18 cellular contexts compared by ENCODE assay signal in genomic region chr6:123986938-123987337, GRCh38.
DNase-seq lines count a peak whose midpoint lies in the region; ATAC-seq and TF ChIP-seq lines count a peak whose summit lies in the region.
"Had no signal": no experiment of that assay in that cellular context is flagged by ENCODE, and none has a peak within 500 bp of the region (broad histone marks: within the 10 kb centered on the region; RNA-seq: fewer than 3 reads in every experiment).

No MANE protein-coding gene starts in this region.

- ATAC-seq in GM18867 (IDR thresholded peaks at IDR 0.05; ENCODE audit: unreplicated experiment), result peak; percentile 93
- peak; percentile 88 for ATAC-seq in GM21717 (IDR thresholded peaks at IDR 0.05; ENCODE audit: unreplicated experiment)
- ATAC-seq in HG02938 (IDR thresholded peaks at IDR 0.05; ENCODE audit: unreplicated experiment), result peak; percentile 73
- no peak for ATAC-seq in CD4-positive, alpha-beta T cell (ENCODE audit: poor library complexity)
- ATAC-seq in WTC11, result no peak
- ATAC-seq: T-helper 17 cell had no signal

- TF ChIP-seq CTCF in OCI-LY3 (IDR thresholded peaks at IDR 0.05; ENCODE audit: low read depth, low read length), result no peak
- no peak for TF ChIP-seq CTCF in CD4-positive, alpha-beta T cell (IDR thresholded peaks at IDR 0.05)
- TF ChIP-seq CTCF in GM10266 (IDR thresholded peaks at IDR 0.05; ENCODE audit: control insufficient read depth, insufficient read depth, low read depth, missing control alignments), result no peak
- TF ChIP-seq CTCF in WTC11 (IDR thresholded peaks at IDR 0.05), result no peak

- no peak overlapping the region for H3K27ac Mint-ChIP-seq in CD4-positive, alpha-beta T cell
- no peak overlapping the region for H3K27ac Mint-ChIP-seq in WTC11
- H3K27ac Mint-ChIP-seq: CD4-positive, CD25-positive, alpha-beta regulatory T cell; T-helper 17 cell had no signal

- no peaks in the 10 kb centered on the region for H3K27me3 Mint-ChIP-seq in CD4-positive, alpha-beta T cell
- H3K27me3 Mint-ChIP-seq in WTC11 (ENCODE audit: low read depth), result no peaks in the 10 kb centered on the region
- H3K27me3 Mint-ChIP-seq: CD4-positive, CD25-positive, alpha-beta regulatory T cell; T-helper 17 cell had no signal

- H3K36me3 ChIP-seq in OCI-LY3 (replicated peaks; ENCODE audit: low read depth, low read length), result no peaks in the 10 kb centered on the region
- no peaks in the 10 kb centered on the region for H3K36me3 ChIP-seq in effector memory CD4-positive, alpha-beta T cell (ENCODE audit: control insufficient read depth, insufficient read depth, low read length)

- CTCF ChIA-PET in CD4-positive, alpha-beta T cell (lab: Charles Lee), result no interaction called here
- CTCF ChIA-PET in WTC11 (lab: Charles Lee), result no interaction called here

- no peaks in the 10 kb centered on the region for H3K9me3 ChIP-seq in OCI-LY3 (ENCODE audit: insufficient read depth, low read length)
- no peaks in the 10 kb centered on the region for H3K9me3 ChIP-seq in effector memory CD4-positive, alpha-beta T cell (ENCODE audit: control insufficient read depth, low read length)
- no peaks in the 10 kb centered on the region for H3K9me3 ChIP-seq in CD4-positive, alpha-beta T cell (ENCODE audit: control insufficient read depth, low read length)

- no peaks in the 10 kb centered on the region for H3K36me3 Mint-ChIP-seq in CD4-positive, alpha-beta T cell (ENCODE audit: low read depth)
- H3K36me3 Mint-ChIP-seq in WTC11, result no peaks in the 10 kb centered on the region
- H3K36me3 Mint-ChIP-seq: CD4-positive, CD25-positive, alpha-beta regulatory T cell had no signal

- peak overlapping the region; percentile 84 for H3K27ac ChIP-seq in OCI-LY3 (ENCODE audit: low read length)
- no peak overlapping the region for H3K27ac ChIP-seq in effector memory CD4-positive, alpha-beta T cell (ENCODE audit: insufficient read depth, low read length, poor library complexity, severe bottlenecking)
- H3K27ac ChIP-seq in CD4-positive, alpha-beta T cell (ENCODE audit: low read depth, low read length), result no peak overlapping the region

- peak overlapping the region; percentile 42 for H3K4me3 ChIP-seq in OCI-LY3 (ENCODE audit: low read length)
- H3K4me3 ChIP-seq in effector memory CD4-positive, alpha-beta T cell (ENCODE audit: insufficient read depth, low read depth, low read length, poor library complexity, severe bottlenecking), result no peak overlapping the region

- peak overlapping the region; percentile 80 for H2AFZ ChIP-seq in OCI-LY3 (ENCODE audit: low read depth, low read length)

- peak overlapping the region; percentile 33; the same call in 1 of the 2 replicates for H3K9ac ChIP-seq in OCI-LY3 (ENCODE audit: low read length)

- no peak for DNase-seq in effector memory CD4-positive, alpha-beta T cell
- no peak for DNase-seq in CD4-positive, alpha-beta T cell
- DNase-seq in GM10266 (ENCODE audit: extremely low spot score) (no peak), WTC11 (ENCODE audit: low spot score) (no peak)
- DNase-seq: AML-193; CD4-positive, CD25-positive, alpha-beta regulatory T cell; DMS79 treated with DMSO at 0.1 percent for 48 hours; KG1; NCI-H1105 treated with DMSO at 0.1 percent for 48 hours; NCI-H187 treated with DMSO at 0.1 percent for 48 hours; NCI-H2171; NCI-H774; SHP77 treated with DMSO at 0.1 percent for 48 hours; T-helper 17 cell had no signal

- H4K20me1 ChIP-seq in OCI-LY3 (ENCODE audit: insufficient read depth, low read length), result no peaks in the 10 kb centered on the region

- peaks cover 2% of the 10 kb centered on the region for H3K9me3 Mint-ChIP-seq in CD4-positive, alpha-beta T cell
- H3K9me3 Mint-ChIP-seq in WTC11, result no peaks in the 10 kb centered on the region

- no peaks in the 10 kb centered on the region for H3K79me2 ChIP-seq in OCI-LY3 (ENCODE audit: low read length)

- H3K4me2 ChIP-seq in OCI-LY3 (ENCODE audit: low read length), result peak overlapping the region; percentile 60

- no peaks in the 10 kb centered on the region for H3K27me3 ChIP-seq in OCI-LY3 (ENCODE audit: low read depth, low read length)
- H3K27me3 ChIP-seq in effector memory CD4-positive, alpha-beta T cell (replicated peaks; ENCODE audit: control insufficient read depth, insufficient read depth, low read length, poor library complexity, severe bottlenecking), result no peaks in the 10 kb centered on the region
- no peaks in the 10 kb centered on the region for H3K27me3 ChIP-seq in CD4-positive, alpha-beta T cell (ENCODE audit: control insufficient read depth, insufficient read depth, low read length)

- intact Hi-C loops in CD4-positive, alpha-beta T cell (cut with DNase I, micrococcal nuclease), result no loop called here

- peaks cover 27% of the 10 kb centered on the region for H3K4me1 ChIP-seq in OCI-LY3 (ENCODE audit: low read length)
- no peaks in the 10 kb centered on the region for H3K4me1 ChIP-seq in effector memory CD4-positive, alpha-beta T cell (ENCODE audit: control insufficient read depth, insufficient read depth, low read length, poor library complexity, severe bottlenecking)

- POLR2A ChIA-PET in CD4-positive, alpha-beta T cell (lab: Charles Lee), result no interaction called here
- POLR2A ChIA-PET in WTC11 (lab: Charles Lee), result no interaction called here

- H3K4me1 Mint-ChIP-seq in CD4-positive, alpha-beta T cell (ENCODE audit: low read depth), result no peaks in the 10 kb centered on the region
- no peaks in the 10 kb centered on the region for H3K4me1 Mint-ChIP-seq in WTC11
- H3K4me1 Mint-ChIP-seq: CD4-positive, CD25-positive, alpha-beta regulatory T cell; T-helper 17 cell had no signal

- H3K4me3 Mint-ChIP-seq in CD4-positive, alpha-beta T cell, result no peak overlapping the region
- H3K4me3 Mint-ChIP-seq in WTC11, result no peak overlapping the region
- H3K4me3 Mint-ChIP-seq: CD4-positive, CD25-positive, alpha-beta regulatory T cell; T-helper 17 cell had no signal

TF ChIP-seq in WTC11, 78 proteins besides CTCF, POLR2A, EP300 and RAD21 (continues in another document):
- TF ChIP-seq GTF2I (CRISPR knock-in tag; conservative IDR thresholded peaks at IDR 0.05) (no peak), NFE2L1 (CRISPR knock-in tag; IDR thresholded peaks at IDR 0.05) (no peak), NR2C2 (CRISPR knock-in tag; IDR thresholded peaks at IDR 0.05) (no peak), ZNF232 (CRISPR knock-in tag; IDR thresholded peaks at IDR 0.05) (no peak), TCF7 (CRISPR knock-in tag; IDR thresholded peaks at IDR 0.05; ENCODE audit: low read depth) (no peak), MXD4 (CRISPR knock-in tag; IDR thresholded peaks at IDR 0.05; ENCODE audit: borderline replicate concordance) (no peak), ZNF671 (CRISPR knock-in tag; IDR thresholded peaks at IDR 0.05) (no peak), ZNF425 (CRISPR knock-in tag; conservative IDR thresholded peaks at IDR 0.05) (no peak), GRHL2 (CRISPR knock-in tag; IDR thresholded peaks at IDR 0.05; ENCODE audit: insufficient replicate concordance, severe bottlenecking) (no peak)
- TF ChIP-seq, protein P1, sequence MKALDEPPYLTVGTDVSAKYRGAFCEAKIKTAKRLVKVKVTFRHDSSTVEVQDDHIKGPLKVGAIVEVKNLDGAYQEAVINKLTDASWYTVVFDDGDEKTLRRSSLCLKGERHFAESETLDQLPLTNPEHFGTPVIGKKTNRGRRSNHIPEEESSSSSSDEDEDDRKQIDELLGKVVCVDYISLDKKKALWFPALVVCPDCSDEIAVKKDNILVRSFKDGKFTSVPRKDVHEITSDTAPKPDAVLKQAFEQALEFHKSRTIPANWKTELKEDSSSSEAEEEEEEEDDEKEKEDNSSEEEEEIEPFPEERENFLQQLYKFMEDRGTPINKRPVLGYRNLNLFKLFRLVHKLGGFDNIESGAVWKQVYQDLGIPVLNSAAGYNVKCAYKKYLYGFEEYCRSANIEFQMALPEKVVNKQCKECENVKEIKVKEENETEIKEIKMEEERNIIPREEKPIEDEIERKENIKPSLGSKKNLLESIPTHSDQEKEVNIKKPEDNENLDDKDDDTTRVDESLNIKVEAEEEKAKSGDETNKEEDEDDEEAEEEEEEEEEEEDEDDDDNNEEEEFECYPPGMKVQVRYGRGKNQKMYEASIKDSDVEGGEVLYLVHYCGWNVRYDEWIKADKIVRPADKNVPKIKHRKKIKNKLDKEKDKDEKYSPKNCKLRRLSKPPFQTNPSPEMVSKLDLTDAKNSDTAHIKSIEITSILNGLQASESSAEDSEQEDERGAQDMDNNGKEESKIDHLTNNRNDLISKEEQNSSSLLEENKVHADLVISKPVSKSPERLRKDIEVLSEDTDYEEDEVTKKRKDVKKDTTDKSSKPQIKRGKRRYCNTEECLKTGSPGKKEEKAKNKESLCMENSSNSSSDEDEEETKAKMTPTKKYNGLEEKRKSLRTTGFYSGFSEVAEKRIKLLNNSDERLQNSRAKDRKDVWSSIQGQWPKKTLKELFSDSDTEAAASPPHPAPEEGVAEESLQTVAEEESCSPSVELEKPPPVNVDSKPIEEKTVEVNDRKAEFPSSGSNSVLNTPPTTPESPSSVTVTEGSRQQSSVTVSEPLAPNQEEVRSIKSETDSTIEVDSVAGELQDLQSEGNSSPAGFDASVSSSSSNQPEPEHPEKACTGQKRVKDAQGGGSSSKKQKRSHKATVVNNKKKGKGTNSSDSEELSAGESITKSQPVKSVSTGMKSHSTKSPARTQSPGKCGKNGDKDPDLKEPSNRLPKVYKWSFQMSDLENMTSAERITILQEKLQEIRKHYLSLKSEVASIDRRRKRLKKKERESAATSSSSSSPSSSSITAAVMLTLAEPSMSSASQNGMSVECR (CRISPR knock-in tag; IDR thresholded peaks at IDR 0.05; ENCODE audit: borderline replicate concordance), result no peak

Comparison
In these comparisons a context has a peak if more than half of its experiments do, and no peak if none do; other contexts are left out.
1. ATAC-seq: peak in GM18867 (single experiment), GM21717 (single experiment) and HG02938 (single experiment); none in CD4-positive, alpha-beta T cell (single experiment) and WTC11 (single experiment).